Comparison of ENCODE assay signal across 2 cellular contexts in the genomic region with DNA sequence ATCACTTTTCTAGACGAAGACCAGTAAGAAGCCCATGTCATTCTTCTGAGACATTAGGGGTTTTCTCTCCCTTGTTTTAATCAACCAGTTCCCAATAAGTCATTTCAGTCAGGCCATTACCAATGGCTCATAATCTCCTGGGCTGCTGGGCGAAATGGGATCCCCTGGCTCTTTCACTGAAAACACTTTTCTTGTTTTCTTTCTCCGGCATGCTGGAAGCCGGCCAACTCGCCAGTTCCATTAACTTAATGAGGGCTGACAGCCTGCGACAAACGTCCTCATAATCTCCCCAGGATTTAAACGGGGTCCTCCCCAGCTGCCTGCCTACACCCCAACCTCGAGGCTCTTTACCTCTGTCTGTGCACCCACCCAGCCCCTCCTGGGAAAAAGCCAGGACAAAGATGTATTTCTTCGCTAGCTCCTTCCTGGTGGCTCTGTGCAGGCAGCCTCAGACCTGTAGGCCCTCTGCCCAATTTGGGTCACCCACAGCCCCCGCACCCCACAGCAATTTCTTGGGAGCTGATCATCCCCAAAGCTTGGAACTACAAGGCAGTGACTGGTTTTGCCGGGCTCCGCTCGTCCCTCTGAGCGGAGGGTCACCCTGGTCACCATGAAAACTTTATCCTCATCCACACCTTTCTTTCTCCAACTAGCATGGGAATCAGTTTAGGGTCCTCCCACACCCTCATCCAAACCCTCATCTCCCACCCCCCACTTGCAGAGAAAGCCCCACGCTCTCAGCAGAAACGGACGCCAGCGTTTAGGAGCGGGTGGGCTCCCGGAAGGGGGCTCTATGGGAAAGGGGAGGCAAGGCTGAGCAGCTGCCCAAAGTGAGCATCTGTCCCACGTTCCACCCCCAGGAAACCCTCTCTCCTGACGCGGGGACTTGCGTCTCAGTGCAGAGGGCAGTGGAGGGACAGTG.
TF ChIP-seq lines count a peak whose summit lies in the region.

No MANE protein-coding gene starts in this region.

TF ChIP-seq in HepG2, 621 proteins besides CTCF, POLR2A, EP300 and RAD21 (continues in another document):
- TF ChIP-seq ZNF563 (CRISPR knock-in tag; IDR thresholded peaks at IDR 0.05) = no peak
- no peak for TF ChIP-seq KAT8 (CRISPR knock-in tag; IDR thresholded peaks at IDR 0.05)
- no peak for TF ChIP-seq ZNF484 (CRISPR knock-in tag; IDR thresholded peaks at IDR 0.05; ENCODE audit: borderline replicate concordance, low read depth)
- TF ChIP-seq NFE2L2 (IDR thresholded peaks at IDR 0.05; ENCODE audit: low read length) = no peak
- no peak for TF ChIP-seq ZNF629 (CRISPR knock-in tag; conservative IDR thresholded peaks at IDR 0.05)
- TF ChIP-seq NFIB (CRISPR knock-in tag; IDR thresholded peaks at IDR 0.05; ENCODE audit: borderline replicate concordance) = no peak
- TF ChIP-seq, protein P1, sequence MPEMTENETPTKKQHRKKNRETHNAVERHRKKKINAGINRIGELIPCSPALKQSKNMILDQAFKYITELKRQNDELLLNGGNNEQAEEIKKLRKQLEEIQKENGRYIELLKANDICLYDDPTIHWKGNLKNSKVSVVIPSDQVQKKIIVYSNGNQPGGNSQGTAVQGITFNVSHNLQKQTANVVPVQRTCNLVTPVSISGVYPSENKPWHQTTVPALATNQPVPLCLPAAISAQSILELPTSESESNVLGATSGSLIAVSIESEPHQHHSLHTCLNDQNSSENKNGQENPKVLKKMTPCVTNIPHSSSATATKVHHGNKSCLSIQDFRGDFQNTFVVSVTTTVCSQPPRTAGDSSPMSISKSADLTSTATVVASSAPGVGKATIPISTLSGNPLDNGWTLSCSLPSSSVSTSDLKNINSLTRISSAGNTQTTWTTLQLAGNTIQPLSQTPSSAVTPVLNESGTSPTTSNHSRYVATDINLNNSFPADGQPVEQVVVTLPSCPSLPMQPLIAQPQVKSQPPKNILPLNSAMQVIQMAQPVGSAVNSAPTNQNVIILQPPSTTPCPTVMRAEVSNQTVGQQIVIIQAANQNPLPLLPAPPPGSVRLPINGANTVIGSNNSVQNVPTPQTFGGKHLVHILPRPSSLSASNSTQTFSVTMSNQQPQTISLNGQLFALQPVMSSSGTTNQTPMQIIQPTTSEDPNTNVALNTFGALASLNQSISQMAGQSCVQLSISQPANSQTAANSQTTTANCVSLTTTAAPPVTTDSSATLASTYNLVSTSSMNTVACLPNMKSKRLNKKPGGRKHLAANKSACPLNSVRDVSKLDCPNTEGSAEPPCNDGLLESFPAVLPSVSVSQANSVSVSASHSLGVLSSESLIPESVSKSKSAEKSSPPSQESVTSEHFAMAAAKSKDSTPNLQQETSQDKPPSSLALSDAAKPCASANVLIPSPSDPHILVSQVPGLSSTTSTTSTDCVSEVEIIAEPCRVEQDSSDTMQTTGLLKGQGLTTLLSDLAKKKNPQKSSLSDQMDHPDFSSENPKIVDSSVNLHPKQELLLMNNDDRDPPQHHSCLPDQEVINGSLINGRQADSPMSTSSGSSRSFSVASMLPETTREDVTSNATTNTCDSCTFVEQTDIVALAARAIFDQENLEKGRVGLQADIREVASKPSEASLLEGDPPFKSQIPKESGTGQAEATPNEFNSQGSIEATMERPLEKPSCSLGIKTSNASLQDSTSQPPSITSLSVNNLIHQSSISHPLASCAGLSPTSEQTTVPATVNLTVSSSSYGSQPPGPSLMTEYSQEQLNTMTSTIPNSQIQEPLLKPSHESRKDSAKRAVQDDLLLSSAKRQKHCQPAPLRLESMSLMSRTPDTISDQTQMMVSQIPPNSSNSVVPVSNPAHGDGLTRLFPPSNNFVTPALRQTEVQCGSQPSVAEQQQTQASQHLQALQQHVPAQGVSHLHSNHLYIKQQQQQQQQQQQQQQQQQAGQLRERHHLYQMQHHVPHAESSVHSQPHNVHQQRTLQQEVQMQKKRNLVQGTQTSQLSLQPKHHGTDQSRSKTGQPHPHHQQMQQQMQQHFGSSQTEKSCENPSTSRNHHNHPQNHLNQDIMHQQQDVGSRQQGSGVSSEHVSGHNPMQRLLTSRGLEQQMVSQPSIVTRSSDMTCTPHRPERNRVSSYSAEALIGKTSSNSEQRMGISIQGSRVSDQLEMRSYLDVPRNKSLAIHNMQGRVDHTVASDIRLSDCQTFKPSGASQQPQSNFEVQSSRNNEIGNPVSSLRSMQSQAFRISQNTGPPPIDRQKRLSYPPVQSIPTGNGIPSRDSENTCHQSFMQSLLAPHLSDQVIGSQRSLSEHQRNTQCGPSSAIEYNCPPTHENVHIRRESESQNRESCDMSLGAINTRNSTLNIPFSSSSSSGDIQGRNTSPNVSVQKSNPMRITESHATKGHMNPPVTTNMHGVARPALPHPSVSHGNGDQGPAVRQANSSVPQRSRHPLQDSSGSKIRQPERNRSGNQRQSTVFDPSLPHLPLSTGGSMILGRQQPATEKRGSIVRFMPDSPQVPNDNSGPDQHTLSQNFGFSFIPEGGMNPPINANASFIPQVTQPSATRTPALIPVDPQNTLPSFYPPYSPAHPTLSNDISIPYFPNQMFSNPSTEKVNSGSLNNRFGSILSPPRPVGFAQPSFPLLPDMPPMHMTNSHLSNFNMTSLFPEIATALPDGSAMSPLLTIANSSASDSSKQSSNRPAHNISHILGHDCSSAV (CRISPR knock-in tag; IDR thresholded peaks at IDR 0.05; ENCODE audit: borderline replicate concordance) = no peak
- TF ChIP-seq, protein P2, sequence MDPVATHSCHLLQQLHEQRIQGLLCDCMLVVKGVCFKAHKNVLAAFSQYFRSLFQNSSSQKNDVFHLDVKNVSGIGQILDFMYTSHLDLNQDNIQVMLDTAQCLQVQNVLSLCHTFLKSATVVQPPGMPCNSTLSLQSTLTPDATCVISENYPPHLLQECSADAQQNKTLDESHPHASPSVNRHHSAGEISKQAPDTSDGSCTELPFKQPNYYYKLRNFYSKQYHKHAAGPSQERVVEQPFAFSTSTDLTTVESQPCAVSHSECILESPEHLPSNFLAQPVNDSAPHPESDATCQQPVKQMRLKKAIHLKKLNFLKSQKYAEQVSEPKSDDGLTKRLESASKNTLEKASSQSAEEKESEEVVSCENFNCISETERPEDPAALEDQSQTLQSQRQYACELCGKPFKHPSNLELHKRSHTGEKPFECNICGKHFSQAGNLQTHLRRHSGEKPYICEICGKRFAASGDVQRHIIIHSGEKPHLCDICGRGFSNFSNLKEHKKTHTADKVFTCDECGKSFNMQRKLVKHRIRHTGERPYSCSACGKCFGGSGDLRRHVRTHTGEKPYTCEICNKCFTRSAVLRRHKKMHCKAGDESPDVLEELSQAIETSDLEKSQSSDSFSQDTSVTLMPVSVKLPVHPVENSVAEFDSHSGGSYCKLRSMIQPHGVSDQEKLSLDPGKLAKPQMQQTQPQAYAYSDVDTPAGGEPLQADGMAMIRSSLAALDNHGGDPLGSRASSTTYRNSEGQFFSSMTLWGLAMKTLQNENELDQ (CRISPR knock-in tag; IDR thresholded peaks at IDR 0.05; ENCODE audit: borderline replicate concordance) = no peak
- TF ChIP-seq NR2F2 (IDR thresholded peaks at IDR 0.05; ENCODE audit: borderline replicate concordance, low read depth) = no peak
- TF ChIP-seq, protein P3, sequence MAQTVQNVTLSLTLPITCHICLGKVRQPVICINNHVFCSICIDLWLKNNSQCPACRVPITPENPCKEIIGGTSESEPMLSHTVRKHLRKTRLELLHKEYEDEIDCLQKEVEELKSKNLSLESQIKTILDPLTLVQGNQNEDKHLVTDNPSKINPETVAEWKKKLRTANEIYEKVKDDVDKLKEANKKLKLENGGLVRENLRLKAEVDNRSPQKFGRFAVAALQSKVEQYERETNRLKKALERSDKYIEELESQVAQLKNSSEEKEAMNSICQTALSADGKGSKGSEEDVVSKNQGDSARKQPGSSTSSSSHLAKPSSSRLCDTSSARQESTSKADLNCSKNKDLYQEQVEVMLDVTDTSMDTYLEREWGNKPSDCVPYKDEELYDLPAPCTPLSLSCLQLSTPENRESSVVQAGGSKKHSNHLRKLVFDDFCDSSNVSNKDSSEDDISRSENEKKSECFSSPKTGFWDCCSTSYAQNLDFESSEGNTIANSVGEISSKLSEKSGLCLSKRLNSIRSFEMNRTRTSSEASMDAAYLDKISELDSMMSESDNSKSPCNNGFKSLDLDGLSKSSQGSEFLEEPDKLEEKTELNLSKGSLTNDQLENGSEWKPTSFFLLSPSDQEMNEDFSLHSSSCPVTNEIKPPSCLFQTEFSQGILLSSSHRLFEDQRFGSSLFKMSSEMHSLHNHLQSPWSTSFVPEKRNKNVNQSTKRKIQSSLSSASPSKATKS (CRISPR knock-in tag; IDR thresholded peaks at IDR 0.05) = no peak

TF ChIP-seq in SK-N-SH treated with all-trans-retinoic acid at 6 μM for 48 hours, 23 proteins besides CTCF, POLR2A, EP300 and RAD21:
- TF ChIP-seq GLIS3 (CRISPR knock-in tag; IDR thresholded peaks at IDR 0.05) (no peak), OSR1 (CRISPR knock-in tag; IDR thresholded peaks at IDR 0.05) (no peak), ARNTL (CRISPR knock-in tag; IDR thresholded peaks at IDR 0.05; ENCODE audit: borderline replicate concordance, low read depth) (no peak), SNAI2 (CRISPR knock-in tag; IDR thresholded peaks at IDR 0.05) (no peak), RARB (CRISPR knock-in tag; IDR thresholded peaks at IDR 0.05) (no peak), ZNF565 (CRISPR knock-in tag; conservative IDR thresholded peaks at IDR 0.05; ENCODE audit: low read depth) (no peak), TOX (CRISPR knock-in tag; IDR thresholded peaks at IDR 0.05; ENCODE audit: borderline replicate concordance) (no peak), ZFP3 (CRISPR knock-in tag; IDR thresholded peaks at IDR 0.05) (no peak), ESRRG (CRISPR knock-in tag; IDR thresholded peaks at IDR 0.05) (no peak)
- TF ChIP-seq, protein P4, sequence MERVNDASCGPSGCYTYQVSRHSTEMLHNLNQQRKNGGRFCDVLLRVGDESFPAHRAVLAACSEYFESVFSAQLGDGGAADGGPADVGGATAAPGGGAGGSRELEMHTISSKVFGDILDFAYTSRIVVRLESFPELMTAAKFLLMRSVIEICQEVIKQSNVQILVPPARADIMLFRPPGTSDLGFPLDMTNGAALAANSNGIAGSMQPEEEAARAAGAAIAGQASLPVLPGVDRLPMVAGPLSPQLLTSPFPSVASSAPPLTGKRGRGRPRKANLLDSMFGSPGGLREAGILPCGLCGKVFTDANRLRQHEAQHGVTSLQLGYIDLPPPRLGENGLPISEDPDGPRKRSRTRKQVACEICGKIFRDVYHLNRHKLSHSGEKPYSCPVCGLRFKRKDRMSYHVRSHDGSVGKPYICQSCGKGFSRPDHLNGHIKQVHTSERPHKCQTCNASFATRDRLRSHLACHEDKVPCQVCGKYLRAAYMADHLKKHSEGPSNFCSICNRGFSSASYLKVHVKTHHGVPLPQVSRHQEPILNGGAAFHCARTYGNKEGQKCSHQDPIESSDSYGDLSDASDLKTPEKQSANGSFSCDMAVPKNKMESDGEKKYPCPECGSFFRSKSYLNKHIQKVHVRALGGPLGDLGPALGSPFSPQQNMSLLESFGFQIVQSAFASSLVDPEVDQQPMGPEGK (CRISPR knock-in tag; IDR thresholded peaks at IDR 0.05; ENCODE audit: borderline replicate concordance) = no peak
- TF ChIP-seq, protein P5, sequence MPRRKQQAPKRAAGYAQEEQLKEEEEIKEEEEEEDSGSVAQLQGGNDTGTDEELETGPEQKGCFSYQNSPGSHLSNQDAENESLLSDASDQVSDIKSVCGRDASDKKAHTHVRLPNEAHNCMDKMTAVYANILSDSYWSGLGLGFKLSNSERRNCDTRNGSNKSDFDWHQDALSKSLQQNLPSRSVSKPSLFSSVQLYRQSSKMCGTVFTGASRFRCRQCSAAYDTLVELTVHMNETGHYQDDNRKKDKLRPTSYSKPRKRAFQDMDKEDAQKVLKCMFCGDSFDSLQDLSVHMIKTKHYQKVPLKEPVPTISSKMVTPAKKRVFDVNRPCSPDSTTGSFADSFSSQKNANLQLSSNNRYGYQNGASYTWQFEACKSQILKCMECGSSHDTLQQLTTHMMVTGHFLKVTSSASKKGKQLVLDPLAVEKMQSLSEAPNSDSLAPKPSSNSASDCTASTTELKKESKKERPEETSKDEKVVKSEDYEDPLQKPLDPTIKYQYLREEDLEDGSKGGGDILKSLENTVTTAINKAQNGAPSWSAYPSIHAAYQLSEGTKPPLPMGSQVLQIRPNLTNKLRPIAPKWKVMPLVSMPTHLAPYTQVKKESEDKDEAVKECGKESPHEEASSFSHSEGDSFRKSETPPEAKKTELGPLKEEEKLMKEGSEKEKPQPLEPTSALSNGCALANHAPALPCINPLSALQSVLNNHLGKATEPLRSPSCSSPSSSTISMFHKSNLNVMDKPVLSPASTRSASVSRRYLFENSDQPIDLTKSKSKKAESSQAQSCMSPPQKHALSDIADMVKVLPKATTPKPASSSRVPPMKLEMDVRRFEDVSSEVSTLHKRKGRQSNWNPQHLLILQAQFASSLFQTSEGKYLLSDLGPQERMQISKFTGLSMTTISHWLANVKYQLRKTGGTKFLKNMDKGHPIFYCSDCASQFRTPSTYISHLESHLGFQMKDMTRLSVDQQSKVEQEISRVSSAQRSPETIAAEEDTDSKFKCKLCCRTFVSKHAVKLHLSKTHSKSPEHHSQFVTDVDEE (CRISPR knock-in tag; IDR thresholded peaks at IDR 0.05) = no peak
- TF ChIP-seq, protein P6, sequence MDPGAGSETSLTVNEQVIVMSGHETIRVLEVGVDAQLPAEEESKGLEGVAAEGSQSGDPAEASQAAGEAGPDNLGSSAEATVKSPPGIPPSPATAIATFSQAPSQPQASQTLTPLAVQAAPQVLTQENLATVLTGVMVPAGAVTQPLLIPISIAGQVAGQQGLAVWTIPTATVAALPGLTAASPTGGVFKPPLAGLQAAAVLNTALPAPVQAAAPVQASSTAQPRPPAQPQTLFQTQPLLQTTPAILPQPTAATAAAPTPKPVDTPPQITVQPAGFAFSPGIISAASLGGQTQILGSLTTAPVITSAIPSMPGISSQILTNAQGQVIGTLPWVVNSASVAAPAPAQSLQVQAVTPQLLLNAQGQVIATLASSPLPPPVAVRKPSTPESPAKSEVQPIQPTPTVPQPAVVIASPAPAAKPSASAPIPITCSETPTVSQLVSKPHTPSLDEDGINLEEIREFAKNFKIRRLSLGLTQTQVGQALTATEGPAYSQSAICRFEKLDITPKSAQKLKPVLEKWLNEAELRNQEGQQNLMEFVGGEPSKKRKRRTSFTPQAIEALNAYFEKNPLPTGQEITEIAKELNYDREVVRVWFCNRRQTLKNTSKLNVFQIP (CRISPR knock-in tag; IDR thresholded peaks at IDR 0.05; ENCODE audit: borderline replicate concordance, low read depth) = no peak
